Comparison of ENCODE assay signal across 13 cellular contexts in genomic region chr2:28354920-28355520, GRCh38. TPM values are rescaled to one million over a fixed set of nuclear protein-coding genes. Genes with fewer than 3 reads are reported as not detected.
DNase-seq lines count a peak whose midpoint lies in the region; ATAC-seq, FAIRE-seq and TF ChIP-seq lines count a peak whose summit lies in the region.
"Had no signal": no experiment of that assay in that cellular context is flagged by ENCODE, and none has a peak within 500 bp of the region (broad histone marks: within the 10 kb centered on the region; RNA-seq: fewer than 3 reads in every experiment).

No MANE protein-coding gene starts in this region.

- H3K9ac ChIP-seq in neuronal stem cell (ENCODE audit: low read depth, low read length, poor library complexity): no peak overlapping the region

- no peak overlapping the region for H3K14ac ChIP-seq in neuronal stem cell (ENCODE audit: low read length)

- H2AFZ ChIP-seq in neuronal stem cell (ENCODE audit: low read length): peak overlapping the region; percentile 84

- no CpG with 5 or more reads among the region's 10 CpGs for WGBS in neuronal stem cell (ENCODE audit: extremely low coverage in 2 of 2, insufficient read length in 2 of 2, insufficient replicate concordance in 1 of 2), 2 donors
- WGBS in tibial nerve, 2 donors: 88 to 92% methylated on average over 10 of the region's 10 CpGs
- WGBS in pancreas, 2 donors: 96 to 97% methylated on average over 10 of the region's 10 CpGs

- H3K27ac Mint-ChIP-seq in activated T-cell treated with anti-CD3 and anti-CD28 coated beads, Interleukin-2, amount 50 U/mL, for 24 hours: peak overlapping the region; percentile 15
- peak overlapping the region; percentile 38 for H3K27ac Mint-ChIP-seq in central memory CD8-positive, alpha-beta T cell (ENCODE audit: low read depth)
- H3K27ac Mint-ChIP-seq: activated naive CD8-positive, alpha-beta T cell treated with anti-CD3 and anti-CD28 coated beads, Interleukin-2, amount 50 U/mL, for 24 hours had no signal

- H3K27me3 ChIP-seq in neuronal stem cell (ENCODE audit: control insufficient read depth in 3 of 3, insufficient read depth in 3 of 3, low read depth in 1 of 3, low read length in 3 of 3) (no peaks in the 10 kb centered on the region), tibial nerve (no peaks in the 10 kb centered on the region), pancreas (no peaks in the 10 kb centered on the region)

- no peak for ATAC-seq in central memory CD8-positive, alpha-beta T cell (replicated peaks; ENCODE audit: extremely low read depth, poor library complexity, severe bottlenecking)
- ATAC-seq in pancreas: no peak
- ATAC-seq: activated naive CD8-positive, alpha-beta T cell treated with anti-CD3 and anti-CD28 coated beads, Interleukin-2, amount 50 U/mL, for 24 hours; GM12878 had no signal

- no peak for FAIRE-seq in pancreas (lab: Jason Lieb, UNC)
- FAIRE-seq: GM12878, urothelium cell line had no signal

- H3K9me3 Mint-ChIP-seq in activated T-cell treated with anti-CD3 and anti-CD28 coated beads, Interleukin-2, amount 50 U/mL, for 24 hours: no peaks in the 10 kb centered on the region
- H3K9me3 Mint-ChIP-seq in central memory CD8-positive, alpha-beta T cell: no peaks in the 10 kb centered on the region
- H3K9me3 Mint-ChIP-seq: activated naive CD8-positive, alpha-beta T cell treated with anti-CD3 and anti-CD28 coated beads, Interleukin-2, amount 50 U/mL, for 24 hours had no signal

- no peak overlapping the region for H3K27ac ChIP-seq in neuronal stem cell (replicated peaks; ENCODE audit: low read length)
- H3K27ac ChIP-seq in tibial nerve: peak overlapping the region in 3 of 4 donors; percentile 70 to 87 (median 77)
- H3K27ac ChIP-seq in pancreas: no peak overlapping the region
- H3K27ac ChIP-seq: HL-60 had no signal

- no peak overlapping the region for H2BK120ac ChIP-seq in neuronal stem cell (ENCODE audit: low read depth, low read length)

- no peaks in the 10 kb centered on the region for H3K79me1 ChIP-seq in neuronal stem cell (ENCODE audit: low read depth, low read length)

- H2AK5ac ChIP-seq in neuronal stem cell (ENCODE audit: low read depth, low read length): no peak overlapping the region

- H3K36me3 ChIP-seq in neuronal stem cell (replicated peaks in 1 of 2; ENCODE audit: control insufficient read depth in 2 of 2, insufficient read depth in 2 of 2, low read length in 2 of 2) (no peaks in the 10 kb centered on the region), tibial nerve (no peaks in the 10 kb centered on the region), pancreas (no peaks in the 10 kb centered on the region)

- no peak overlapping the region for H3K4ac ChIP-seq in neuronal stem cell (ENCODE audit: low read length)

- H2BK12ac ChIP-seq in neuronal stem cell (ENCODE audit: low read length): no peak overlapping the region

- H3K4me1 Mint-ChIP-seq in activated T-cell treated with anti-CD3 and anti-CD28 coated beads, Interleukin-2, amount 50 U/mL, for 24 hours (ENCODE audit: low read depth): peaks cover 40% of the 10 kb centered on the region
- peaks cover 26% of the 10 kb centered on the region for H3K4me1 Mint-ChIP-seq in central memory CD8-positive, alpha-beta T cell

- intact Hi-C loops in pancreas (cut with DNase I): no loop called here

- H3K27me3 Mint-ChIP-seq in activated T-cell treated with anti-CD3 and anti-CD28 coated beads, Interleukin-2, amount 50 U/mL, for 24 hours: no peaks in the 10 kb centered on the region
- H3K27me3 Mint-ChIP-seq in central memory CD8-positive, alpha-beta T cell: no peaks in the 10 kb centered on the region

- peak overlapping the region; percentile 6 for H3K23ac ChIP-seq in neuronal stem cell (ENCODE audit: low read depth, low read length, poor library complexity)

- no peak overlapping the region for H2BK5ac ChIP-seq in neuronal stem cell (ENCODE audit: low read length)

- peak overlapping the region; percentile 24 for H3K18ac ChIP-seq in neuronal stem cell (ENCODE audit: low read length)

- H3K4me3 Mint-ChIP-seq in activated T-cell treated with anti-CD3 and anti-CD28 coated beads, Interleukin-2, amount 50 U/mL, for 24 hours: no peak overlapping the region
- no peak overlapping the region for H3K4me3 Mint-ChIP-seq in central memory CD8-positive, alpha-beta T cell
- H3K4me3 Mint-ChIP-seq: activated naive CD8-positive, alpha-beta T cell treated with anti-CD3 and anti-CD28 coated beads, Interleukin-2, amount 50 U/mL, for 24 hours had no signal

- TF ChIP-seq CTCF in tibial nerve (IDR thresholded peaks at IDR 0.05) (no peak), pancreas (IDR thresholded peaks at IDR 0.05) (no peak)

- H3K4me3 ChIP-seq in neuronal stem cell (ENCODE audit: low read length in 2 of 2) (no peak overlapping the region), tibial nerve (no peak overlapping the region), pancreas (no peak overlapping the region)
- H3K4me3 ChIP-seq: GM12878 had no signal

- H3K4me1 ChIP-seq in neuronal stem cell (ENCODE audit: control insufficient read depth in 2 of 2, insufficient read depth in 1 of 2, low read depth in 1 of 2, low read length in 2 of 2) (peaks cover 7 to 12% of the 10 kb centered on the region in 2 donors), tibial nerve (peaks cover 0 to 22% (median 18%) of the 10 kb centered on the region in 4 donors), pancreas (peaks cover 0 to 9% (median 0%) of the 10 kb centered on the region in 3 donors)

- no peaks in the 10 kb centered on the region for H3K36me3 Mint-ChIP-seq in activated T-cell treated with anti-CD3 and anti-CD28 coated beads, Interleukin-2, amount 50 U/mL, for 24 hours (ENCODE audit: low read depth)
- peaks cover 17% of the 10 kb centered on the region for H3K36me3 Mint-ChIP-seq in central memory CD8-positive, alpha-beta T cell (ENCODE audit: insufficient read depth)

- H3K9me3 ChIP-seq in neuronal stem cell (replicated peaks in 1 of 2; ENCODE audit: control insufficient read depth in 2 of 2, insufficient read depth in 1 of 2, low read depth in 1 of 2, low read length in 2 of 2) (no peaks in the 10 kb centered on the region), tibial nerve (no peaks in the 10 kb centered on the region), pancreas (no peaks in the 10 kb centered on the region)

- H4K8ac ChIP-seq in neuronal stem cell (ENCODE audit: low read depth, low read length): no peak overlapping the region

- no peak overlapping the region for H2BK15ac ChIP-seq in neuronal stem cell (ENCODE audit: low read length)

- H3K4me2 ChIP-seq in neuronal stem cell (ENCODE audit: insufficient read depth, low read length, poor library complexity, severe bottlenecking): no peak overlapping the region

- no peak for TF ChIP-seq POLR2A in tibial nerve (IDR thresholded peaks at IDR 0.05)

- DNase-seq in activated T-cell treated with anti-CD3 and anti-CD28 coated beads, Interleukin-2, amount 50 U/mL, for 24 hours: no peak
- DNase-seq in activated T-cell treated with anti-CD3 and anti-CD28 coated beads for 4 hours: no peak
- DNase-seq in central memory CD8-positive, alpha-beta T cell (ENCODE audit: low spot score in 2 of 2): no peak
- DNase-seq in neuronal stem cell (ENCODE audit: low spot score): no peak
- DNase-seq in tibial nerve (ENCODE audit: low spot score in 2 of 2): no peak
- DNase-seq in pancreas: no peak
- DNase-seq in SIG-M5 treated with dmso at 0.1 percent for 504 hours (lab: John Stamatoyannopoulos, UW; ENCODE audit: unreplicated experiment): no peak
- no peak for DNase-seq in NCI-H774 (lab: John Stamatoyannopoulos, UW)
- DNase-seq: activated naive CD8-positive, alpha-beta T cell treated with anti-CD3 and anti-CD28 coated beads, Interleukin-2, amount 50 U/mL, for 24 hours; NCI-H226 had no signal

- H4K91ac ChIP-seq in neuronal stem cell (ENCODE audit: low read depth, low read length, poor library complexity): no peak overlapping the region

- TF ChIP-seq EP300 in tibial nerve (IDR thresholded peaks at IDR 0.05): no peak

RNA-seq across cellular contexts. Expression of gene FOSL2, which starts 37.6 kb away (rescaled TPM):
- polyA plus RNA-seq in neuronal stem cell (2013, experiment 1 of 2): 6.6 TPM
- polyA plus RNA-seq in neuronal stem cell (2013, experiment 2 of 2): 6.6 TPM
- total RNA-seq in tibial nerve: 100 to 1,000 TPM; 141 to 207 (median 190) TPM
- 10 to 100 TPM; 13.3 to 39.1 (median 27.5) TPM for total RNA-seq in pancreas
- polyA plus RNA-seq in pancreas: 10 to 100 TPM; 10.0 to 11.9 TPM

Comparison
In these comparisons a context has a peak if more than half of its experiments do, and no peak if none do; other contexts are left out.
1. H3K27ac ChIP-seq: peak in tibial nerve (3 of 4); none in neuronal stem cell (single experiment) and pancreas (0 of 4).